Comparison of ENCODE assay signal across 16 cellular contexts in genomic region chr12:112160611-112161010, GRCh38. TPM values are rescaled to one million over a fixed set of nuclear protein-coding genes. Genes with fewer than 3 reads are reported as not detected.
DNase-seq lines count a peak whose midpoint lies in the region; ATAC-seq and TF ChIP-seq lines count a peak whose summit lies in the region.
"Had no signal": no experiment of that assay in that cellular context is flagged by ENCODE, and none has a peak within 500 bp of the region (broad histone marks: within the 10 kb centered on the region; RNA-seq: fewer than 3 reads in every experiment).

No MANE protein-coding gene starts in this region.

- H3K27me3 ChIP-seq in CD8-positive, alpha-beta T cell (ENCODE audit: insufficient read depth, low read length): no peaks in the 10 kb centered on the region
- H3K27me3 ChIP-seq in PC-3 (ENCODE audit: low read length): no peaks in the 10 kb centered on the region
- no peaks in the 10 kb centered on the region for H3K27me3 ChIP-seq in endodermal cell (ENCODE audit: control insufficient read depth, insufficient read depth, low read length, poor library complexity, severe bottlenecking)
- no peaks in the 10 kb centered on the region for H3K27me3 ChIP-seq in sigmoid colon
- H3K27me3 ChIP-seq: BLaER1, SJCRH30 had no signal

- H3K4me2 ChIP-seq in PC-3 (ENCODE audit: low read length): no peak overlapping the region
- H3K4me2 ChIP-seq: BLaER1 had no signal

- peak overlapping the region; percentile 77 for H3K27ac Mint-ChIP-seq in CD8-positive, alpha-beta T cell
- H3K27ac Mint-ChIP-seq in endodermal cell (no peak overlapping the region), nephron progenitor cell (no peak overlapping the region)

- H4K20me1 ChIP-seq in PC-3 (ENCODE audit: low read length): no peaks in the 10 kb centered on the region
- H4K20me1 ChIP-seq: BLaER1 had no signal

- H3K4me3 ChIP-seq in CD8-positive, alpha-beta T cell (ENCODE audit: low read depth, low read length): no peak overlapping the region
- H3K4me3 ChIP-seq in PC-3 (ENCODE audit: low read length) (no peak overlapping the region), endodermal cell (ENCODE audit: low read length) (no peak overlapping the region), sigmoid colon (no peak overlapping the region)
- H3K4me3 ChIP-seq: BLaER1, SJCRH30 had no signal

- H3K4me1 Mint-ChIP-seq in CD8-positive, alpha-beta T cell (ENCODE audit: low read depth): peaks cover 23% of the 10 kb centered on the region
- no peaks in the 10 kb centered on the region for H3K4me1 Mint-ChIP-seq in endodermal cell
- H3K4me1 Mint-ChIP-seq in nephron progenitor cell: no peaks in the 10 kb centered on the region

- no peaks in the 10 kb centered on the region for H3K9me2 ChIP-seq in PC-3 (replicated peaks; ENCODE audit: low read length)

- no peak overlapping the region for H3K27ac ChIP-seq in CD8-positive, alpha-beta T cell (ENCODE audit: low read depth, low read length)
- H3K27ac ChIP-seq in PC-3 (ENCODE audit: low read length) (no peak overlapping the region), endodermal cell (ENCODE audit: low read depth, low read length) (no peak overlapping the region), sigmoid colon (no peak overlapping the region)
- H3K27ac ChIP-seq: BLaER1, SJCRH30 had no signal

- DNase-seq in CD8-positive, alpha-beta T cell: no peak
- DNase-seq in PC-3 (no peak), endodermal cell (peak; percentile 10), sigmoid colon (peak; percentile 47), left lobe of liver (ENCODE audit: low spot score) (no peak), nephron progenitor cell (no peak), islet precursor cell (no peak)
- DNase-seq: COR-L47, H7, MV-4-11, NCI-H1436 treated with DMSO at 0.1 percent for 48 hours, NCI-H2081, NCI-H524, RPMI8226, SJCRH30 had no signal

- TSS peak; percentile 12 for BruUV-seq in PC-3 (replicated peaks; lab: Mats Ljungman, UMichigan)

- TF ChIP-seq POLR2A in sigmoid colon (IDR thresholded peaks at IDR 0.05): no peak

- WGBS in endodermal cell (ENCODE audit: insufficient coverage in 1 of 2, insufficient read length in 1 of 2), 2 experiments: 94 to 95% methylated on average over 4 to 6 of the region's 6 CpGs
- 96 to 97% methylated on average over 6 of the region's 6 CpGs for WGBS in sigmoid colon, 2 donors

- peaks cover 77% of the 10 kb centered on the region for H3K36me3 Mint-ChIP-seq in CD8-positive, alpha-beta T cell
- peaks cover 73% of the 10 kb centered on the region for H3K36me3 Mint-ChIP-seq in endodermal cell (ENCODE audit: low read depth)
- H3K36me3 Mint-ChIP-seq in nephron progenitor cell (ENCODE audit: low read depth): peaks cover 76% of the 10 kb centered on the region

- peaks cover 32% of the 10 kb centered on the region for H3K9me3 Mint-ChIP-seq in CD8-positive, alpha-beta T cell
- H3K9me3 Mint-ChIP-seq in endodermal cell: peaks cover 44% of the 10 kb centered on the region
- peaks cover 44% of the 10 kb centered on the region for H3K9me3 Mint-ChIP-seq in nephron progenitor cell

- TF ChIP-seq CTCF in CD8-positive, alpha-beta T cell (IDR thresholded peaks at IDR 0.05): no peak
- TF ChIP-seq CTCF in PC-3 (conservative IDR thresholded peaks at IDR 0.05; ENCODE audit: low read depth, low read length) (no peak), endodermal cell (conservative IDR thresholded peaks at IDR 0.05) (no peak), sigmoid colon (IDR thresholded peaks at IDR 0.05) (no peak), nephron progenitor cell (IDR thresholded peaks at IDR 0.05) (no peak)

- no peak for TF ChIP-seq EP300 in sigmoid colon (IDR thresholded peaks at IDR 0.05)

- POLR2A ChIA-PET in CD8-positive, alpha-beta T cell (lab: Charles Lee): no interaction called here
- POLR2A ChIA-PET in PC-3 (lab: Charles Lee; ENCODE audit: unreplicated experiment): no interaction called here

- CTCF ChIA-PET in CD8-positive, alpha-beta T cell (lab: Charles Lee): no interaction called here
- CTCF ChIA-PET in PC-3 (lab: Charles Lee): no interaction called here

- no peaks in the 10 kb centered on the region for H3F3A ChIP-seq in PC-3 (ENCODE audit: low read length, unreplicated experiment)

- H3K27me3 Mint-ChIP-seq in CD8-positive, alpha-beta T cell (ENCODE audit: low read depth): no peaks in the 10 kb centered on the region
- H3K27me3 Mint-ChIP-seq in endodermal cell (ENCODE audit: insufficient read depth): no peaks in the 10 kb centered on the region
- peaks cover 2% of the 10 kb centered on the region for H3K27me3 Mint-ChIP-seq in nephron progenitor cell (ENCODE audit: low read depth, poor library complexity)

- H3K4me3 Mint-ChIP-seq in CD8-positive, alpha-beta T cell: no peak overlapping the region
- no peak overlapping the region for H3K4me3 Mint-ChIP-seq in endodermal cell
- no peak overlapping the region for H3K4me3 Mint-ChIP-seq in nephron progenitor cell

- H3K9me3 ChIP-seq in CD8-positive, alpha-beta T cell (ENCODE audit: low read length): peaks cover 18% of the 10 kb centered on the region
- no peaks in the 10 kb centered on the region for H3K9me3 ChIP-seq in PC-3 (ENCODE audit: low read length)
- peaks cover 36% of the 10 kb centered on the region for H3K9me3 ChIP-seq in endodermal cell (ENCODE audit: control insufficient read depth, low read length)
- H3K9me3 ChIP-seq in sigmoid colon: no peaks in the 10 kb centered on the region
- H3K9me3 ChIP-seq: SJCRH30 had no signal

- H3K36me3 ChIP-seq in CD8-positive, alpha-beta T cell (ENCODE audit: insufficient read depth, low read length): peaks cover 11% of the 10 kb centered on the region
- peaks cover 21% of the 10 kb centered on the region for H3K36me3 ChIP-seq in PC-3 (ENCODE audit: low read depth, low read length)
- H3K36me3 ChIP-seq in endodermal cell (ENCODE audit: control insufficient read depth, insufficient read depth, low read length): peaks cover 50% of the 10 kb centered on the region
- H3K36me3 ChIP-seq in sigmoid colon: peaks cover 26 to 76% (median 45%) of the 10 kb centered on the region in 4 donors

- H3K9ac ChIP-seq in PC-3 (ENCODE audit: low read length): no peak overlapping the region
- no peak overlapping the region for H3K9ac ChIP-seq in endodermal cell (ENCODE audit: extremely low read depth, low read length, poor library complexity, severe bottlenecking)
- H3K9ac ChIP-seq: BLaER1 had no signal

- no peaks in the 10 kb centered on the region for H3K79me2 ChIP-seq in PC-3 (ENCODE audit: low read length)

- ATAC-seq in CD8-positive, alpha-beta T cell: no peak
- ATAC-seq in PC-3 (no peak), left lobe of liver (no peak)

- intact Hi-C loops in CD8-positive, alpha-beta T cell (cut with DNase I, micrococcal nuclease): no loop called here
- intact Hi-C loops in PC-3 (cut with micrococcal nuclease): no loop called here
- intact Hi-C loops in sigmoid colon (cut with DNase I): loop anchor here (10.0 kb wide), 1 partner anchor 216 kb away; no protein-coding TSS in a partner anchor

- peaks cover 18% of the 10 kb centered on the region for H3K4me1 ChIP-seq in CD8-positive, alpha-beta T cell (ENCODE audit: insufficient read depth, low read length)
- H3K4me1 ChIP-seq in PC-3 (ENCODE audit: insufficient read depth, low read length): no peaks in the 10 kb centered on the region
- H3K4me1 ChIP-seq in endodermal cell (ENCODE audit: control insufficient read depth, insufficient read depth, low read length): no peaks in the 10 kb centered on the region
- H3K4me1 ChIP-seq in sigmoid colon: no peaks in the 10 kb centered on the region
- H3K4me1 ChIP-seq: BLaER1, SJCRH30 had no signal

- no peak overlapping the region for H2AFZ ChIP-seq in PC-3 (ENCODE audit: low read length)

RNA-seq across cellular contexts. Expression of gene TRAFD1, which starts 35.3 kb away (rescaled TPM):
- total RNA-seq in CD8-positive, alpha-beta T cell: 10 to 100 TPM; 21.1 to 25.4 TPM
- 33.9 and 34.1 TPM in 2 replicates for total RNA-seq in PC-3 (2014; rRNA removed)
- total RNA-seq in endodermal cell: 10 to 100 TPM; 25.2 to 28.9 TPM
- polyA plus RNA-seq in endodermal cell (2013, experiment 1 of 2): 37.6 TPM
- polyA plus RNA-seq in endodermal cell (2013, experiment 2 of 2): 32.3 TPM
- total RNA-seq in sigmoid colon: 10 to 100 TPM; 42.1 to 90.8 (median 74.7) TPM
- 10 to 100 TPM; 17.4 to 42.1 (median 17.6) TPM for polyA plus RNA-seq in sigmoid colon
- 9.8 TPM for total RNA-seq in left lobe of liver

RNA-seq across cellular contexts. Expression of gene NAA25, which starts 52.0 kb away (rescaled TPM):
- total RNA-seq in CD8-positive, alpha-beta T cell: 10 to 100 TPM; 35.1 to 35.3 TPM
- total RNA-seq in PC-3 (2014; rRNA removed) (33.3 and 36.6 TPM in 2 replicates), endodermal cell (10 to 100 TPM; 34.2 to 36.3 TPM), sigmoid colon (10 to 100 TPM; 21.6 to 26.6 (median 22.5) TPM), left lobe of liver (7.6 TPM)
- 23.2 TPM for polyA plus RNA-seq in endodermal cell (2013, experiment 1 of 2)
- polyA plus RNA-seq in endodermal cell (2013, experiment 2 of 2): 20.1 TPM
- 1 to 10 TPM in 2 of 3 donors, under 1 TPM in 1; 0.60 to 6.5 (median 1.6) TPM for polyA plus RNA-seq in sigmoid colon

Comparison
In these comparisons a context has a peak if more than half of its experiments do, and no peak if none do; other contexts are left out.
1. DNase-seq: peak in endodermal cell (single experiment) and sigmoid colon (single experiment); none in CD8-positive, alpha-beta T cell (0 of 7), PC-3 (single experiment), left lobe of liver (single experiment), nephron progenitor cell (single experiment) and islet precursor cell (single experiment).